ENCODE assay signal across 10 cellular contexts in the genomic region with DNA sequence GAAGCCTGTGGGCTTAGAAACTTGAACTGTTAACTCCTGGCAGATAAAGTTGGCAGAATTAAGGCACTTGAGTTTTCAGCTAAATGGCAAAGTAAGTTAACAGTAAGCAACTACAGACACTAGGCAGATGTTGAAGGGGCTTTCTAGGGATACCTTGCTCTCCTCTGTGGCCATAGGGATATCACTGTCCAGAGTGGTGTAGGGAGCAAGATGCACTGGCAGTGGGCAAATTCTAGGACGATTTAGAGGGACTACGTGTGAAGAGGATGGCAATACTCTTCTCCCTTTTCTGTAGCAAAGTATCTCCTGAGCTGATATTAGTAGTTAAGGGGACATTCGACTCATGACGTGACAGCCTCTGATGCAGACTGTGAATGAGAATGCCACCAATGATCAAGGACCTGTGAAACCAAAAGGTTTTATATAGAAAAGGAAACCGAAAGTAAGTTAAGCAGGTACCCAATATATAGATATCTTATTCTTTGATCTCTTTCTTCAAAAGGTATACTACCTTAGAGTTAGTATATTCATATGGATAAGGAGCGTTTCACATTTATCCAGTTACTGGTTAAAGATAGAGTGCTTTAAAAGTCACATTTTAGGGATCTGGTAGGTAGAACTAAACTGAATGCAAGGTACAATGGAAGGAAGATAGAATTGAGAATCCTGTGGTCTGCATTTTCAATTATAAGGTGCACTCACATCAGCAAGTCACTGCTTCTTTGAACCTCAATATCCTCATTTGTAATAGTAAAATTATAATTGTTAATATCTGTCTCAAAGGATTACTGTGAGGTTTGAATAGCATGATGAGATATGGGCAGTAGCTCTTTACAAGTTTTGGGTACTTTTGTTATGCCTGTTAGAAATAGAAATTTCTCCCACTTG.
A peak's percentile ranks its signal among the peaks of the same experiment; 100 is the strongest.
DNase-seq lines count a peak whose midpoint lies in the region; ATAC-seq and FAIRE-seq lines count a peak whose summit lies in the region.
"Had no signal": no experiment of that assay in that cellular context is flagged by ENCODE, and none has a peak within 500 bp of the region (broad histone marks: within the 10 kb centered on the region; RNA-seq: fewer than 3 reads in every experiment).

No MANE protein-coding gene starts in this region.

- H3K4me3 ChIP-seq in small intestine (ENCODE audit: low read depth in 1 of 2, low read length in 2 of 2): peak overlapping the region in 1 of 2 donors; percentile 37
- H3K4me3 ChIP-seq: testis had no signal

- no peaks in the 10 kb centered on the region for H3K36me3 ChIP-seq in small intestine (ENCODE audit: control insufficient read depth in 2 of 2, insufficient read depth in 2 of 2, low read length in 2 of 2)

- 14 to 61% (median 28%) methylated on average over 6 of the region's 6 CpGs for WGBS in small intestine, 3 donors

- no peak for DNase-seq in activated CD4-positive, alpha-beta T cell treated with anti-CD3 and anti-CD28 coated beads, Interleukin-2, amount 10 ng/mL, durations not matched to agents 24 days and 14 days
- DNase-seq in activated CD4-positive, alpha-beta T cell treated with anti-CD3 and anti-CD28 coated beads for 4 hours: no peak
- DNase-seq in NCI-H2029 treated with DMSO at 0.1 percent for 48 hours (lab: John Stamatoyannopoulos, UW) (peak; percentile 80), small intestine (peak; percentile 67), glomerular visceral epithelial cell (ENCODE audit: extremely low spot score) (no peak), inferior parietal cortex (ENCODE audit: extremely low spot score) (no peak), T1000 (lab: John Stamatoyannopoulos, UW) (no peak)
- DNase-seq: naive B cell, testis had no signal

- H3K9me3 ChIP-seq in small intestine (ENCODE audit: control insufficient read depth, low read depth): no peaks in the 10 kb centered on the region
- H3K9me3 ChIP-seq: testis had no signal

- no peaks in the 10 kb centered on the region for H3K4me1 ChIP-seq in small intestine (ENCODE audit: control insufficient read depth in 2 of 2, insufficient read depth in 1 of 2, low read depth in 1 of 2, low read length in 1 of 2)
- H3K4me1 ChIP-seq: testis had no signal

- no peak for FAIRE-seq in small intestine (lab: Jason Lieb, UNC)

- no peaks in the 10 kb centered on the region for H3K36me3 Mint-ChIP-seq in activated CD4-positive, alpha-beta T cell treated with anti-CD3 and anti-CD28 coated beads, Interleukin-2, amount 10 ng/mL, durations not matched to agents 24 days and 14 days (ENCODE audit: low read depth)
- H3K36me3 Mint-ChIP-seq: naive B cell had no signal

- no peak overlapping the region for H3K27ac ChIP-seq in small intestine (ENCODE audit: low read depth in 1 of 2, low read length in 1 of 2)
- H3K27ac ChIP-seq: testis had no signal

- peak; percentile 90 for ATAC-seq in HG02678 (IDR thresholded peaks at IDR 0.05; ENCODE audit: unreplicated experiment)

- H3K27me3 Mint-ChIP-seq in activated CD4-positive, alpha-beta T cell treated with anti-CD3 and anti-CD28 coated beads, Interleukin-2, amount 10 ng/mL, durations not matched to agents 24 days and 14 days: no peaks in the 10 kb centered on the region
- H3K27me3 Mint-ChIP-seq: naive B cell had no signal

- H3K4me3 Mint-ChIP-seq in activated CD4-positive, alpha-beta T cell treated with anti-CD3 and anti-CD28 coated beads, Interleukin-2, amount 10 ng/mL, durations not matched to agents 24 days and 14 days: peak overlapping the region; percentile 48
- H3K4me3 Mint-ChIP-seq: naive B cell had no signal

- H3K27ac Mint-ChIP-seq in activated CD4-positive, alpha-beta T cell treated with anti-CD3 and anti-CD28 coated beads, Interleukin-2, amount 10 ng/mL, durations not matched to agents 24 days and 14 days: no peak overlapping the region
- H3K27ac Mint-ChIP-seq: naive B cell had no signal

- H3K4me1 Mint-ChIP-seq in activated CD4-positive, alpha-beta T cell treated with anti-CD3 and anti-CD28 coated beads, Interleukin-2, amount 10 ng/mL, durations not matched to agents 24 days and 14 days: peaks cover 7% of the 10 kb centered on the region
- H3K4me1 Mint-ChIP-seq: naive B cell had no signal

- no peaks in the 10 kb centered on the region for H3K27me3 ChIP-seq in small intestine (ENCODE audit: control insufficient read depth in 2 of 2, insufficient read depth in 2 of 2, low read length in 2 of 2)
- H3K27me3 ChIP-seq: testis had no signal

- intact Hi-C loops in activated CD4-positive, alpha-beta T cell treated with anti-CD3 and anti-CD28 coated beads, Interleukin-2, amount 10 ng/mL, durations not matched to agents 24 days and 14 days (cut with micrococcal nuclease): no loop called here

- H3K9me3 Mint-ChIP-seq in activated CD4-positive, alpha-beta T cell treated with anti-CD3 and anti-CD28 coated beads, Interleukin-2, amount 10 ng/mL, durations not matched to agents 24 days and 14 days: no peaks in the 10 kb centered on the region

Comparison
In these comparisons a context has a peak if more than half of its experiments do, and no peak if none do; other contexts are left out.
1. DNase-seq: peak in NCI-H2029 treated with DMSO at 0.1 percent for 48 hours (single experiment) and small intestine (single experiment); none in activated CD4-positive, alpha-beta T cell treated with anti-CD3 and anti-CD28 coated beads, Interleukin-2, amount 10 ng/mL, durations not matched to agents 24 days and 14 days (single experiment), activated CD4-positive, alpha-beta T cell treated with anti-CD3 and anti-CD28 coated beads for 4 hours (0 of 2), glomerular visceral epithelial cell (single experiment), inferior parietal cortex (single experiment) and T1000 (single experiment).